9 cellular contexts compared by ENCODE assay signal in genomic region chr1:234969630-234970370, GRCh38.
DNase-seq lines count a peak whose midpoint lies in the region; ATAC-seq and TF ChIP-seq lines count a peak whose summit lies in the region.
"Had no signal": no experiment of that assay in that cellular context is flagged by ENCODE, and none has a peak within 500 bp of the region (broad histone marks: within the 10 kb centered on the region; RNA-seq: fewer than 3 reads in every experiment).

No MANE protein-coding gene starts in this region.

- DNase-seq in natural killer cell treated with Interleukin-12 subunit alpha and Interleukin-12 subunit beta and Interleukin-15 and Interleukin-18, amount 100 ng/mL, for 72 hours (ENCODE audit: low spot score), result no peak
- DNase-seq in natural killer cell, result no peak
- DNase-seq in fibroblast of the aortic adventitia (ENCODE audit: low read depth), result peak; percentile 59
- DNase-seq in nucleus accumbens (lab: John Stamatoyannopoulos, UW), result peak in 49 of 56 donors; percentile 39 to 85 (median 66)
- no peak for DNase-seq in GM13977 (ENCODE audit: low spot score)

- TF ChIP-seq CTCF in natural killer cell (IDR thresholded peaks at IDR 0.05) (no peak), fibroblast of the aortic adventitia (IDR thresholded peaks at IDR 0.05; ENCODE audit: insufficient read depth, low read length) (no peak), GM13977 (IDR thresholded peaks at IDR 0.05; ENCODE audit: extremely low read depth, insufficient read depth, missing control alignments) (no peak)

- H3K4me3 ChIP-seq in fibroblast of the aortic adventitia (ENCODE audit: low read depth, low read length), result peak overlapping the region; percentile 14

- peaks cover 3% of the 10 kb centered on the region for H3K9me3 Mint-ChIP-seq in natural killer cell treated with Interleukin-12 subunit alpha and Interleukin-12 subunit beta and Interleukin-15 and Interleukin-18, amount 100 ng/mL, for 72 hours
- H3K9me3 Mint-ChIP-seq in natural killer cell, result no peaks in the 10 kb centered on the region
- H3K9me3 Mint-ChIP-seq: activated naive CD4-positive, alpha-beta T cell treated with anti-CD3 and anti-CD28 coated beads, Interleukin-2, amount 50 U/mL, for 24 hours had no signal

- H3K36me3 Mint-ChIP-seq in natural killer cell treated with Interleukin-12 subunit alpha and Interleukin-12 subunit beta and Interleukin-15 and Interleukin-18, amount 100 ng/mL, for 72 hours, result no peaks in the 10 kb centered on the region
- no peaks in the 10 kb centered on the region for H3K36me3 Mint-ChIP-seq in natural killer cell
- H3K36me3 Mint-ChIP-seq: activated naive CD4-positive, alpha-beta T cell treated with anti-CD3 and anti-CD28 coated beads, Interleukin-2, amount 50 U/mL, for 24 hours had no signal

- intact Hi-C loops in natural killer cell (cut with micrococcal nuclease), result no loop called here

- in situ Hi-C loops in GM13977 (cut with MboI; ENCODE audit: low pct_unique_long_range_greater_than_20kb, low sequenced_read_pairs, unreplicated experiment), result loop anchor here (5.0 to 10.0 kb wide), 2 partner anchors 113 to 475 kb away; no protein-coding TSS in a partner anchor

- H3K27ac Mint-ChIP-seq in natural killer cell treated with Interleukin-12 subunit alpha and Interleukin-12 subunit beta and Interleukin-15 and Interleukin-18, amount 100 ng/mL, for 72 hours, result peak overlapping the region; percentile 93 to 98
- no peak overlapping the region for H3K27ac Mint-ChIP-seq in natural killer cell

- ATAC-seq in natural killer cell treated with Interleukin-12 subunit alpha and Interleukin-12 subunit beta and Interleukin-15 and Interleukin-18, amount 100 ng/mL, for 72 hours, result peak in 1 of 2 donors; percentile 20
- ATAC-seq in natural killer cell (no peak), SK-N-SH treated with all-trans-retinoic acid at 6 μM for 48 hours (peak; percentile 62), HG03025 (IDR thresholded peaks at IDR 0.05; ENCODE audit: low FRiP score, unreplicated experiment) (no peak), GM21528 (IDR thresholded peaks at IDR 0.05; ENCODE audit: low FRiP score, unreplicated experiment) (no peak)

- peak overlapping the region; percentile 61 for H3K4me3 Mint-ChIP-seq in natural killer cell treated with Interleukin-12 subunit alpha and Interleukin-12 subunit beta and Interleukin-15 and Interleukin-18, amount 100 ng/mL, for 72 hours
- H3K4me3 Mint-ChIP-seq in natural killer cell, result no peak overlapping the region
- H3K4me3 Mint-ChIP-seq: activated naive CD4-positive, alpha-beta T cell treated with anti-CD3 and anti-CD28 coated beads, Interleukin-2, amount 50 U/mL, for 24 hours had no signal

- H3K27me3 Mint-ChIP-seq in natural killer cell treated with Interleukin-12 subunit alpha and Interleukin-12 subunit beta and Interleukin-15 and Interleukin-18, amount 100 ng/mL, for 72 hours, result no peaks in the 10 kb centered on the region
- H3K27me3 Mint-ChIP-seq in natural killer cell (ENCODE audit: low read depth in 2 of 2), result peaks cover 7 to 10% of the 10 kb centered on the region in 2 donors
- H3K27me3 Mint-ChIP-seq: activated naive CD4-positive, alpha-beta T cell treated with anti-CD3 and anti-CD28 coated beads, Interleukin-2, amount 50 U/mL, for 24 hours had no signal

- H3K4me1 Mint-ChIP-seq in natural killer cell treated with Interleukin-12 subunit alpha and Interleukin-12 subunit beta and Interleukin-15 and Interleukin-18, amount 100 ng/mL, for 72 hours (ENCODE audit: low read depth in 2 of 2), result peaks cover 64 to 68% of the 10 kb centered on the region in 2 donors
- H3K4me1 Mint-ChIP-seq in natural killer cell, result peaks cover 25 to 31% of the 10 kb centered on the region in 2 donors

TF ChIP-seq in SK-N-SH treated with all-trans-retinoic acid at 6 μM for 48 hours, 23 proteins besides CTCF, POLR2A, EP300 and RAD21:
- TF ChIP-seq TOX (CRISPR knock-in tag; IDR thresholded peaks at IDR 0.05; ENCODE audit: borderline replicate concordance), result 0 out of 2 replicates have a peak, but pooled peaks have one; percentile 43
- TF ChIP-seq CSDC2 (CRISPR knock-in tag; IDR thresholded peaks at IDR 0.05), result no peak
- no peak for TF ChIP-seq ZC3H10 (CRISPR knock-in tag; IDR thresholded peaks at IDR 0.05)
TF ChIP-seq in SK-N-SH treated with all-trans-retinoic acid at 6 μM for 48 hours: peak in this region for 1.

Comparison
In these comparisons a context has a peak if more than half of its experiments do, and no peak if none do; other contexts are left out.
1. H3K27ac Mint-ChIP-seq: peak in natural killer cell treated with Interleukin-12 subunit alpha and Interleukin-12 subunit beta and Interleukin-15 and Interleukin-18, amount 100 ng/mL, for 72 hours (2 of 2); none in natural killer cell (0 of 2).
2. DNase-seq: peak in fibroblast of the aortic adventitia (single experiment) and nucleus accumbens (49 of 56); none in natural killer cell treated with Interleukin-12 subunit alpha and Interleukin-12 subunit beta and Interleukin-15 and Interleukin-18, amount 100 ng/mL, for 72 hours (single experiment), natural killer cell (single experiment) and GM13977 (single experiment).